ENCODE assay signal across 29 cellular contexts in the genomic region with DNA sequence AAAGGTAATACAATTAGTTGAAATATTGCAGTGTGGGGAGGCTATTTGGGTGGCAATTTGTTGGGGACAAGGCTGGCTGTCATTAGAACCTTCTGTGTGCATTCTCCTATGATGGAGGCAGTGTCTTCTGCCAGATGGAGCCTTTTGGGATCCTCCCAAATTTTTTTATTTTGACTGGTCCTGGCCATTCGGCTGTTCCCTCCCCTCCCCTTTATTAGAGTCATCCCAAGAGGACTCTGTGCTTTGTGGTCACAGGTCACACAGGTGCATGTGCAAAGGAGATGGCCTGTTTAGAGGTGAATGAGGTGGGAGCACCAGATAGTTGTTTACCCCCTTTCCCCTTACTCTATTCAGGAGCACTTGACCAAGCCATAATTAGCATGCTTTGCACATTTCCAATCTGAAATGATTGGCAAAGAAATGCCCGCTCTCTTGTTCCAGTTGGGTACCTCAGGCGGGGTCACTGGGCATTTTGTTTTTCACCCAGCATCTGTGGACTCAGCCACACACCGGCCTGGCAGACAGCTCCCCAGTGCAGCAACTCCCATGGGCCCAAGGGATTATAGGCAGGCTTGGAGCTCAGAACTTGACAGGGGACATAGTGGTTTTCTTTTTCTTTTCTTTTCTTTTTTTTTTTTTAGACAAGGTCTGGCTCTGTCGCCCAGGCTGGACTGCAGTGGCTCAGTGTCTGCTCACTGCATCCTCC. TPM values are rescaled to one million over a fixed set of nuclear protein-coding genes. Genes with fewer than 3 reads are reported as not detected.
A peak's percentile ranks its signal among the peaks of the same experiment; 100 is the strongest.
DNase-seq lines count a peak whose midpoint lies in the region; ATAC-seq and TF ChIP-seq lines count a peak whose summit lies in the region.
"Had no signal": no experiment of that assay in that cellular context is flagged by ENCODE, and none has a peak within 500 bp of the region (broad histone marks: within the 10 kb centered on the region; RNA-seq: fewer than 3 reads in every experiment).

No MANE protein-coding gene starts in this region.

- H3F3A ChIP-seq in neural progenitor cell (ENCODE audit: low read depth), result no peaks in the 10 kb centered on the region

- H3K27me3 ChIP-seq in neural progenitor cell, result no peaks in the 10 kb centered on the region
- H3K27me3 ChIP-seq: colonic mucosa, esophagus muscularis mucosa, gastrocnemius medialis had no signal

- POLR2A ChIA-PET in activated CD8-positive, alpha-beta T cell treated with anti-CD3 and anti-CD28 coated beads for 36 hours (lab: Charles Lee), result no interaction called here
- POLR2A ChIA-PET in activated CD8-positive, alpha-beta T cell treated with anti-CD3 and anti-CD28 coated beads, Interleukin-2, amount 10 ng/mL, durations not matched to agents 7 days and 5 days (lab: Charles Lee), result no interaction called here

- H3K27ac ChIP-seq in neural progenitor cell, result no peak overlapping the region
- H3K27ac ChIP-seq: colonic mucosa, esophagus muscularis mucosa, gastrocnemius medialis, HL-60, left ventricle myocardium inferior, WERI-Rb-1 had no signal

- intact Hi-C loops in activated CD8-positive, alpha-beta T cell treated with anti-CD3 and anti-CD28 coated beads for 36 hours (cut with micrococcal nuclease), result no loop called here

- H4K20me1 ChIP-seq in neural progenitor cell (ENCODE audit: low read depth), result peaks cover 94% of the 10 kb centered on the region

- H3K27ac Mint-ChIP-seq in activated CD8-positive, alpha-beta T cell treated with anti-CD3 and anti-CD28 coated beads for 36 hours, result peak overlapping the region; percentile 34
- H3K27ac Mint-ChIP-seq in activated CD8-positive, alpha-beta T cell treated with anti-CD3 and anti-CD28 coated beads, Interleukin-2, amount 10 ng/mL, durations not matched to agents 7 days and 5 days, result no peak overlapping the region
- H3K27ac Mint-ChIP-seq in effector memory CD8-positive, alpha-beta T cell, result peak overlapping the region; percentile 46 to 51
- H3K27ac Mint-ChIP-seq in neural progenitor cell, result peak overlapping the region; percentile 82
- H3K27ac Mint-ChIP-seq: endodermal cell, mesothelial cell of epicardium had no signal

- no peak overlapping the region for H3K4me2 ChIP-seq in neural progenitor cell

- no peak overlapping the region for H2AFZ ChIP-seq in neural progenitor cell (replicated peaks)

- no peak overlapping the region for H3K4me3 Mint-ChIP-seq in activated CD8-positive, alpha-beta T cell treated with anti-CD3 and anti-CD28 coated beads for 36 hours
- no peak overlapping the region for H3K4me3 Mint-ChIP-seq in activated CD8-positive, alpha-beta T cell treated with anti-CD3 and anti-CD28 coated beads, Interleukin-2, amount 10 ng/mL, durations not matched to agents 7 days and 5 days
- peak overlapping the region in 1 of 2 donors; percentile 37 for H3K4me3 Mint-ChIP-seq in effector memory CD8-positive, alpha-beta T cell
- H3K4me3 Mint-ChIP-seq in neural progenitor cell, result no peak overlapping the region
- H3K4me3 Mint-ChIP-seq: activated CD4-positive, alpha-beta T cell treated with anti-CD3 and anti-CD28 coated beads, Interleukin-2, amount 10 ng/mL, durations not matched to agents 7 days and 5 days; endodermal cell; mesothelial cell of epicardium had no signal

- H3K9me3 ChIP-seq in neural progenitor cell (ENCODE audit: low read depth), result no peaks in the 10 kb centered on the region
- H3K9me3 ChIP-seq: colonic mucosa, esophagus muscularis mucosa, gastrocnemius medialis, HAP-1, left ventricle myocardium inferior had no signal

- H3K4me1 Mint-ChIP-seq in activated CD8-positive, alpha-beta T cell treated with anti-CD3 and anti-CD28 coated beads for 36 hours (ENCODE audit: low read depth), result peaks cover 74% of the 10 kb centered on the region
- peaks cover 37% of the 10 kb centered on the region for H3K4me1 Mint-ChIP-seq in activated CD8-positive, alpha-beta T cell treated with anti-CD3 and anti-CD28 coated beads, Interleukin-2, amount 10 ng/mL, durations not matched to agents 7 days and 5 days (ENCODE audit: low read depth)
- peaks cover 71 to 77% of the 10 kb centered on the region in 2 donors for H3K4me1 Mint-ChIP-seq in effector memory CD8-positive, alpha-beta T cell (ENCODE audit: low read depth in 2 of 2)
- peaks cover 13% of the 10 kb centered on the region for H3K4me1 Mint-ChIP-seq in neural progenitor cell

- H3K4me1 ChIP-seq in neural progenitor cell, result peaks cover 18% of the 10 kb centered on the region
- H3K4me1 ChIP-seq: HAP-1 had no signal

- no peak for TF ChIP-seq CTCF in activated CD8-positive, alpha-beta T cell treated with anti-CD3 and anti-CD28 coated beads for 36 hours (IDR thresholded peaks at IDR 0.05)
- no peak for TF ChIP-seq CTCF in neural progenitor cell (IDR thresholded peaks at IDR 0.05)

- H3K9me3 Mint-ChIP-seq in activated CD8-positive, alpha-beta T cell treated with anti-CD3 and anti-CD28 coated beads for 36 hours, result no peaks in the 10 kb centered on the region
- no peaks in the 10 kb centered on the region for H3K9me3 Mint-ChIP-seq in activated CD8-positive, alpha-beta T cell treated with anti-CD3 and anti-CD28 coated beads, Interleukin-2, amount 10 ng/mL, durations not matched to agents 7 days and 5 days (ENCODE audit: insufficient read depth)
- H3K9me3 Mint-ChIP-seq in effector memory CD8-positive, alpha-beta T cell, result peaks cover 0 to 2% of the 10 kb centered on the region in 2 donors
- H3K9me3 Mint-ChIP-seq in neural progenitor cell, result peaks cover 2% of the 10 kb centered on the region
- H3K9me3 Mint-ChIP-seq: activated CD4-positive, alpha-beta T cell treated with anti-CD3 and anti-CD28 coated beads, Interleukin-2, amount 10 ng/mL, durations not matched to agents 7 days and 5 days; endodermal cell; mesothelial cell of epicardium had no signal

- ATAC-seq in activated CD8-positive, alpha-beta T cell treated with anti-CD3 and anti-CD28 coated beads for 36 hours, result no peak
- ATAC-seq in activated CD8-positive, alpha-beta T cell treated with anti-CD3 and anti-CD28 coated beads, Interleukin-2, amount 10 ng/mL, durations not matched to agents 7 days and 5 days, result no peak
- no peak for ATAC-seq in effector memory CD8-positive, alpha-beta T cell (replicated peaks)
- ATAC-seq: gastrocnemius medialis, sciatic nerve, SK-N-SH treated with all-trans-retinoic acid at 6 μM for 48 hours had no signal

- H3K4me3 ChIP-seq in neural progenitor cell, result no peak overlapping the region
- H3K4me3 ChIP-seq: colonic mucosa, esophagus muscularis mucosa, gastrocnemius medialis, HAP-1, left ventricle myocardium inferior had no signal

- DNase-seq in activated CD8-positive, alpha-beta T cell treated with anti-CD3 and anti-CD28 coated beads for 36 hours, result no peak
- no peak for DNase-seq in activated CD8-positive, alpha-beta T cell treated with anti-CD3 and anti-CD28 coated beads, Interleukin-2, amount 10 ng/mL, durations not matched to agents 7 days and 5 days
- DNase-seq in NCI-H446 treated with DMSO at 0.1 percent for 48 hours (lab: John Stamatoyannopoulos, UW) (peak; percentile 6), neural progenitor cell (ENCODE audit: low spot score) (no peak), NCI-H2171 treated with DMSO at 0.1 percent for 48 hours (lab: John Stamatoyannopoulos, UW) (no peak), NCI-H526 treated with DMSO at 0.1 percent for 48 hours (lab: John Stamatoyannopoulos, UW) (no peak), NCI-H2081 treated with DMSO at 0.1 percent for 48 hours (lab: John Stamatoyannopoulos, UW) (no peak)
- no peak for DNase-seq in effector memory CD8-positive, alpha-beta T cell
- DNase-seq: 8988T; activated CD4-positive, alpha-beta T cell treated with anti-CD3 and anti-CD28 coated beads, Interleukin-2, amount 10 ng/mL, durations not matched to agents 7 days and 5 days; activated gamma-delta T cell; colonic mucosa; EL; endodermal cell; gastrocnemius medialis; hippocampal formation; Kasumi-1; left ventricle myocardium inferior; NCI-H1048; NCI-H187; NCI-H774; stimulated activated CD4-positive, alpha-beta T cell treated with anti-CD3 and anti-CD28 coated beads, Interleukin-15, amount 100 ng/mL, for 24 hours; WERI-Rb-1 had no signal

- no peaks in the 10 kb centered on the region for H3K27me3 Mint-ChIP-seq in activated CD8-positive, alpha-beta T cell treated with anti-CD3 and anti-CD28 coated beads for 36 hours
- H3K27me3 Mint-ChIP-seq in activated CD8-positive, alpha-beta T cell treated with anti-CD3 and anti-CD28 coated beads, Interleukin-2, amount 10 ng/mL, durations not matched to agents 7 days and 5 days (ENCODE audit: low read depth), result no peaks in the 10 kb centered on the region
- no peaks in the 10 kb centered on the region for H3K27me3 Mint-ChIP-seq in effector memory CD8-positive, alpha-beta T cell
- no peaks in the 10 kb centered on the region for H3K27me3 Mint-ChIP-seq in neural progenitor cell (ENCODE audit: insufficient read depth, low read depth)
- H3K27me3 Mint-ChIP-seq: activated CD4-positive, alpha-beta T cell treated with anti-CD3 and anti-CD28 coated beads, Interleukin-2, amount 10 ng/mL, durations not matched to agents 7 days and 5 days had no signal

- H3K36me3 ChIP-seq in neural progenitor cell, result no peaks in the 10 kb centered on the region
- H3K36me3 ChIP-seq: colonic mucosa, gastrocnemius medialis, left ventricle myocardium inferior had no signal

- peaks cover 11% of the 10 kb centered on the region for H3K36me3 Mint-ChIP-seq in activated CD8-positive, alpha-beta T cell treated with anti-CD3 and anti-CD28 coated beads for 36 hours (ENCODE audit: low read depth)
- peaks cover 23% of the 10 kb centered on the region for H3K36me3 Mint-ChIP-seq in activated CD8-positive, alpha-beta T cell treated with anti-CD3 and anti-CD28 coated beads, Interleukin-2, amount 10 ng/mL, durations not matched to agents 7 days and 5 days (ENCODE audit: low read depth)
- H3K36me3 Mint-ChIP-seq in effector memory CD8-positive, alpha-beta T cell (ENCODE audit: insufficient read depth), result peaks cover 60% of the 10 kb centered on the region
- peaks cover 14% of the 10 kb centered on the region for H3K36me3 Mint-ChIP-seq in neural progenitor cell

- no peak overlapping the region for H3K9ac ChIP-seq in neural progenitor cell

- H3K79me2 ChIP-seq in neural progenitor cell (ENCODE audit: low read depth), result peaks cover 100% of the 10 kb centered on the region

- CTCF ChIA-PET in activated CD8-positive, alpha-beta T cell treated with anti-CD3 and anti-CD28 coated beads for 36 hours (lab: Charles Lee), result interaction anchor here (1.1 kb wide), 1 partner anchor 127 kb away, joined by 3 read pairs; no protein-coding TSS in a partner anchor
- CTCF ChIA-PET in activated CD8-positive, alpha-beta T cell treated with anti-CD3 and anti-CD28 coated beads, Interleukin-2, amount 10 ng/mL, durations not matched to agents 7 days and 5 days (lab: Charles Lee), result interaction anchor here (0.6 kb wide), 1 partner anchor 14 kb away, joined by 3 read pairs; no protein-coding TSS in a partner anchor

RNA-seq across cellular contexts. Expression of a gene that starts 19.8 kb away (rescaled TPM):
- 100 to 1,000 TPM; 132 to 136 TPM for total RNA-seq in activated CD8-positive, alpha-beta T cell treated with anti-CD3 and anti-CD28 coated beads for 36 hours
- total RNA-seq in activated CD8-positive, alpha-beta T cell treated with anti-CD3 and anti-CD28 coated beads, Interleukin-2, amount 10 ng/mL, durations not matched to agents 7 days and 5 days, result 100 to 1,000 TPM; 180 TPM
- 37.9 and 49.8 TPM in 2 replicates for total RNA-seq in neural progenitor cell (ENCODE audit: low replicate concordance)
